In the genomic region with DNA sequence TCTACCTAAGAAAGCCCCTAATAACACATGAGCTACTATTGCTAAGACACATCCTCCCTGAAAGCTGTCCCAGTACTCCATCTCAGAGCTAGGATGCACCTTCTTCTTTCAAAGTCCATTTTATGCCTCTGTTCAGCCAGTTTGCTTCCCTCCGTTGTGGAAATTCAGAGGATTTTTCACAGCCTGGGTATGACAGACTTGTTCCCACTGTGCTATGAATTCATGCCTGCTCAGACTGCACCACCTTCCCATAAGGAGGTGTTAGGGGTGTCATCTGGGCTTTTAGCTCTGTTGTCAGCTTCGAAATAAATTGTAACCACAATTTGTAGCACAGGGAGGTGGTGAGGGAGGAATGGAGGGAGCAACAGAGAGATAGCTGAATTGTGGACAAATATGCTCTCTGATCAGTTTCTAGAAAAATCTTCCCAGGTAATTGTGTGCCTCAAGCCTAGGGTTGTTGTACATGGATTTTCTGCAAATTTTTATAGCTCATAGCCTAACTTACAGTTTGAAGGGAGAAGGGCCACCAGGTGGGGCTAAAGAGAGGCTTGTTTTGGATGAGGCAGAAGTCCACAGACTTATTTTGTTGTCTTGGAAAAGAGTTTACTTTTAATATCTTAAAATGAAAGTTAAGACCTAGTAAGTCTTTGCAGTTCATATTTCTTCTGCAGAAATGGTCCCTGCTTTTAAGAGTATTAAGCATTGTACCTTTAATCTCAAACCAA, we compare ENCODE assay signal across 8 cellular contexts.
A peak's percentile ranks its signal among the peaks of the same experiment; 100 is the strongest.
DNase-seq lines count a peak whose midpoint lies in the region; ATAC-seq, FAIRE-seq and TF ChIP-seq lines count a peak whose summit lies in the region.

No MANE protein-coding gene starts in this region.

- H3K4me1 Mint-ChIP-seq in CD14-positive monocyte (peaks cover 44% of the 10 kb centered on the region), WTC11 (peaks cover 50% of the 10 kb centered on the region)

- H3K9me3 Mint-ChIP-seq in CD14-positive monocyte: no peaks in the 10 kb centered on the region
- no peaks in the 10 kb centered on the region for H3K9me3 Mint-ChIP-seq in WTC11

- H3K36me3 Mint-ChIP-seq in CD14-positive monocyte (no peaks in the 10 kb centered on the region), WTC11 (no peaks in the 10 kb centered on the region)

- DNase-seq in CD14-positive monocyte (ENCODE audit: low spot score) (no peak), KBM-7 (peak; percentile 36), WTC11 (ENCODE audit: low spot score) (peak; percentile 65), glomerular endothelial cell (ENCODE audit: extremely low read depth, low read depth, low spot score) (peak; percentile 23), putamen (ENCODE audit: low spot score) (peak; percentile 9), RCC 7860 (ENCODE audit: low spot score) (no peak), NCI-H1436 treated with DMSO at 0.1 percent for 48 hours (lab: John Stamatoyannopoulos, UW) (no peak)

- CTCF ChIA-PET in WTC11 (lab: Charles Lee): interaction anchor here (0.5 to 3.4 kb wide), 50 partner anchors 9 to 1686 kb away, joined by 3 to 28 read pairs (median 3); no protein-coding TSS in a partner anchor

- H3K27ac Mint-ChIP-seq in CD14-positive monocyte (no peak overlapping the region), WTC11 (no peak overlapping the region)

- in situ Hi-C loops in KBM-7 (cut with MboI; ENCODE audit: low pct_unique_long_range_greater_than_20kb, low sequenced_read_pairs): no loop called here

- peaks cover 0 to 1% (median 0%) of the 10 kb centered on the region in 3 donors for H3K27me3 Mint-ChIP-seq in CD14-positive monocyte (ENCODE audit: low read depth in 3 of 3)
- peaks cover 27% of the 10 kb centered on the region for H3K27me3 Mint-ChIP-seq in WTC11 (ENCODE audit: low read depth)

- POLR2A ChIA-PET in WTC11 (lab: Charles Lee): no interaction called here

- FAIRE-seq in RCC 7860 (lab: Jason Lieb, UNC): no peak

- intact Hi-C loops in CD14-positive monocyte (cut with micrococcal nuclease): loop anchor here in 1 of 2 donors (5.0 kb wide), 1 partner anchor 422 kb away; no protein-coding TSS in a partner anchor

- H3K4me3 Mint-ChIP-seq in CD14-positive monocyte (no peak overlapping the region), WTC11 (no peak overlapping the region)

- peak; percentile 82 for TF ChIP-seq CTCF in CD14-positive monocyte (IDR thresholded peaks at IDR 0.05)
- TF ChIP-seq CTCF in WTC11 (IDR thresholded peaks at IDR 0.05): peak; percentile 32

- ATAC-seq in GM18858 (IDR thresholded peaks at IDR 0.05; ENCODE audit: unreplicated experiment): peak; percentile 32
- ATAC-seq in WTC11: peak; percentile 45

TF ChIP-seq in WTC11, 78 proteins besides CTCF, POLR2A, EP300 and RAD21:
- TF ChIP-seq, protein P1, sequence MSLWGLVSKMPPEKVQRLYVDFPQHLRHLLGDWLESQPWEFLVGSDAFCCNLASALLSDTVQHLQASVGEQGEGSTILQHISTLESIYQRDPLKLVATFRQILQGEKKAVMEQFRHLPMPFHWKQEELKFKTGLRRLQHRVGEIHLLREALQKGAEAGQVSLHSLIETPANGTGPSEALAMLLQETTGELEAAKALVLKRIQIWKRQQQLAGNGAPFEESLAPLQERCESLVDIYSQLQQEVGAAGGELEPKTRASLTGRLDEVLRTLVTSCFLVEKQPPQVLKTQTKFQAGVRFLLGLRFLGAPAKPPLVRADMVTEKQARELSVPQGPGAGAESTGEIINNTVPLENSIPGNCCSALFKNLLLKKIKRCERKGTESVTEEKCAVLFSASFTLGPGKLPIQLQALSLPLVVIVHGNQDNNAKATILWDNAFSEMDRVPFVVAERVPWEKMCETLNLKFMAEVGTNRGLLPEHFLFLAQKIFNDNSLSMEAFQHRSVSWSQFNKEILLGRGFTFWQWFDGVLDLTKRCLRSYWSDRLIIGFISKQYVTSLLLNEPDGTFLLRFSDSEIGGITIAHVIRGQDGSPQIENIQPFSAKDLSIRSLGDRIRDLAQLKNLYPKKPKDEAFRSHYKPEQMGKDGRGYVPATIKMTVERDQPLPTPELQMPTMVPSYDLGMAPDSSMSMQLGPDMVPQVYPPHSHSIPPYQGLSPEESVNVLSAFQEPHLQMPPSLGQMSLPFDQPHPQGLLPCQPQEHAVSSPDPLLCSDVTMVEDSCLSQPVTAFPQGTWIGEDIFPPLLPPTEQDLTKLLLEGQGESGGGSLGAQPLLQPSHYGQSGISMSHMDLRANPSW (CRISPR knock-in tag; conservative IDR thresholded peaks at IDR 0.05; ENCODE audit: low read depth): no peak
- no peak for TF ChIP-seq ZNF423 (CRISPR knock-in tag; IDR thresholded peaks at IDR 0.05)
- no peak for TF ChIP-seq MXD4 (CRISPR knock-in tag; IDR thresholded peaks at IDR 0.05; ENCODE audit: borderline replicate concordance)

Comparison
In these comparisons a context has a peak if more than half of its experiments do, and no peak if none do; other contexts are left out.
1. DNase-seq: peak in KBM-7 (single experiment), WTC11 (single experiment), glomerular endothelial cell (single experiment) and putamen (single experiment); none in CD14-positive monocyte (single experiment), RCC 7860 (single experiment) and NCI-H1436 treated with DMSO at 0.1 percent for 48 hours (single experiment).